In the genomic region with DNA sequence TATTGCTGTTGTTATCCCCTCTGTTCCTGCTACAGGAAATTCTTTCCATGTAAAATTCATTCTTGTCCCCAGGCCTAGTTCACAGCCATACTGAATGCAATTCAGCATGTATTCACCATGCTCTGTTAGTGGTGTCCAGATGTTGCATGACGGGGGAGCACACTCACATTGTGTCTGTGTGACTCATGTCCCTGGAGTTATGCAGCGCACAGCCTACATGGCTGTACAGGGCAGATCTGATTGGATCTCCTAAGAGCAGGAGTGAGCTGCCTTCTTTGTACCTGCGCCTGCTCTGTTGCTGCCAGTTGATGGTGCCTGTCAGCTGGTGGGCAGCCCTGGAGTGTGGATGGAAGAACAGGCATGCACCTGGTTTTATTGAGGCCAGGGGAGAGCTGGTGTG, we compare ENCODE assay signal across 18 cellular contexts. TPM values are rescaled to one million over a fixed set of nuclear protein-coding genes. Genes with fewer than 3 reads are reported as not detected.
A peak's percentile ranks its signal among the peaks of the same experiment; 100 is the strongest.
DNase-seq lines count a peak whose midpoint lies in the region; ATAC-seq lines count a peak whose summit lies in the region.
"Had no signal": no experiment of that assay in that cellular context is flagged by ENCODE, and none has a peak within 500 bp of the region (broad histone marks: within the 10 kb centered on the region; RNA-seq: fewer than 3 reads in every experiment).

No MANE protein-coding gene starts in this region.

- no peak for ATAC-seq in activated naive CD4-positive, alpha-beta T cell treated with anti-CD3 and anti-CD28 coated beads, Interleukin-2, amount 50 U/mL, for 72 hours
- ATAC-seq: activated CD4-positive, alpha-beta T cell treated with anti-CD3 and anti-CD28 coated beads for 36 hours; GM12878 had no signal

- DNase-seq in EL: peak; percentile 86
- DNase-seq in RPMI7951 (ENCODE audit: low read depth): peak; percentile 88
- DNase-seq in epidermal melanocyte (ENCODE audit: insufficient read length, low spot score): peak; percentile 50
- peak; percentile 67 for DNase-seq in non-pigmented ciliary epithelial cell (ENCODE audit: low read depth)
- DNase-seq in NCI-H1092 treated with DMSO at 0.1 percent for 48 hours (lab: John Stamatoyannopoulos, UW): no peak
- DNase-seq in stimulated activated CD4-positive, alpha-beta T cell treated with anti-CD3 and anti-CD28 coated beads, Interleukin-15, amount 100 ng/mL, for 24 hours: no peak
- no peak for DNase-seq in Kasumi-1 (lab: John Stamatoyannopoulos, UW)
- DNase-seq in activated naive CD4-positive, alpha-beta T cell treated with anti-CD3 and anti-CD28 coated beads, Interleukin-2, amount 50 U/mL, for 72 hours (ENCODE audit: low spot score in 2 of 2): no peak
- DNase-seq: activated CD4-positive, alpha-beta T cell treated with anti-CD3 and anti-CD28 coated beads for 36 hours; activated T-cell treated with anti-CD3 and anti-CD28 coated beads, Interleukin-2, amount 50 U/mL, for 48 hours; left ventricle myocardium inferior; NCI-H187; SW 1271 had no signal

- H3K27ac Mint-ChIP-seq in activated naive CD4-positive, alpha-beta T cell treated with anti-CD3 and anti-CD28 coated beads, Interleukin-2, amount 50 U/mL, for 72 hours: peak overlapping the region in 1 of 2 donors; percentile 29
- H3K27ac Mint-ChIP-seq: activated CD4-positive, alpha-beta T cell treated with anti-CD3 and anti-CD28 coated beads for 36 hours had no signal

- no peaks in the 10 kb centered on the region for H3K9me3 Mint-ChIP-seq in activated naive CD4-positive, alpha-beta T cell treated with anti-CD3 and anti-CD28 coated beads, Interleukin-2, amount 50 U/mL, for 72 hours
- H3K9me3 Mint-ChIP-seq: neural crest cell had no signal

- peaks cover 2 to 3% of the 10 kb centered on the region in 2 donors for H3K36me3 Mint-ChIP-seq in activated naive CD4-positive, alpha-beta T cell treated with anti-CD3 and anti-CD28 coated beads, Interleukin-2, amount 50 U/mL, for 72 hours

RNA-seq across cellular contexts. Expression of gene HTR6, which starts 17.6 kb away (rescaled TPM):
- total RNA-seq in RPMI7951 (2014; rRNA removed; shearing (Covaris generic)): 0.10 TPM in 1 of 2 replicates, not detected in the other
- total RNA-seq in activated naive CD4-positive, alpha-beta T cell treated with anti-CD3 and anti-CD28 coated beads, Interleukin-2, amount 50 U/mL, for 72 hours: under 1 TPM; 0.11 to 0.68 TPM
- total RNA-seq: cardiac septum, glomerular endothelial cell, left ventricle myocardium inferior, neural crest cell, smooth muscle cell had no signal

RNA-seq across cellular contexts. Expression of gene NBL1, which starts 38.1 kb away (rescaled TPM):
- total RNA-seq in RPMI7951 (2014; rRNA removed; shearing (Covaris generic)): 221 and 222 TPM in 2 replicates
- total RNA-seq in activated naive CD4-positive, alpha-beta T cell treated with anti-CD3 and anti-CD28 coated beads, Interleukin-2, amount 50 U/mL, for 72 hours: 10 to 100 TPM; 16.2 to 24.0 TPM

Comparison
In these comparisons a context has a peak if more than half of its experiments do, and no peak if none do; other contexts are left out.
1. DNase-seq: peak in EL (single experiment), RPMI7951 (single experiment), epidermal melanocyte (single experiment) and non-pigmented ciliary epithelial cell (single experiment); none in NCI-H1092 treated with DMSO at 0.1 percent for 48 hours (single experiment), stimulated activated CD4-positive, alpha-beta T cell treated with anti-CD3 and anti-CD28 coated beads, Interleukin-15, amount 100 ng/mL, for 24 hours (single experiment), Kasumi-1 (0 of 2) and activated naive CD4-positive, alpha-beta T cell treated with anti-CD3 and anti-CD28 coated beads, Interleukin-2, amount 50 U/mL, for 72 hours (0 of 2).